Comparison of ENCODE assay signal across 29 cellular contexts in the genomic region with DNA sequence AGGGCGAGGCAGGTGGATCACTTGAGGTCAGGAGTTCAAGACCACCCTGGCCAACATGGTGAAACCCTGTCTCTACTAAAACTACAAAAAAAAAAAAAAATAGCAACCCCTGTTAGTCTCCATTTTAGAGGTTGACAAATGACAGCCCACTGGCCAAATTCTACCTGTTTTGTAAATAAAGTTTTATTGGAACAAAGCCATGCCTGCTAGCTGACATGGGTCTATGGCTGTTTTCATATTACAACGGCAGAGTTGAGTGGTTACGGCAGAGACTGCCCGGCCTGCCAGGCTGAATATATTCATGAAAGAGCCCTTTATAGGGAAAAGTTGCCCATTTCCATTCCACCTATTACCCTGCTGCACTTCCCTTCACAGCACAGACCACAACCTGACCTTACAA.
"Had no signal": no experiment of that assay in that cellular context is flagged by ENCODE, and none has a peak within 500 bp of the region (broad histone marks: within the 10 kb centered on the region; RNA-seq: fewer than 3 reads in every experiment).

No MANE protein-coding gene starts in this region.

- FAIRE-seq: urothelium cell line had no signal

- ATAC-seq: stimulated activated effector memory CD8-positive, alpha-beta T cell treated with anti-CD3 and anti-CD28 coated beads, Interleukin-12 subunit alpha, Interleukin-12 subunit beta, amount 100 ng/mL, for 72 hours; stimulated activated memory B cell treated with anti-CD40 and anti-IgM and Interleukin-4, amounts not matched to agents 10 μg/mL and 1 μg/mL and 100 μg/mL, for 72 hours; stimulated activated naive B cell treated with anti-CD40 and anti-IgM and Interleukin-4, amounts not matched to agents 10 μg/mL and 1 μg/mL and 100 μg/mL, for 72 hours; stimulated activated naive CD8-positive, alpha-beta T cell treated with anti-CD3 and anti-CD28 coated beads, Interleukin-15, amount 100 ng/mL, for 72 hours; stimulated activated naive CD8-positive, alpha-beta T cell treated with anti-CD3 and anti-CD28 coated beads, Interleukin-15, Interleukin-2, amounts not matched to agents 100 U/mL and 50 U/mL, for 24 hours; upper lobe of right lung had no signal

- H3K36me3 Mint-ChIP-seq: stimulated activated effector memory CD8-positive, alpha-beta T cell treated with anti-CD3 and anti-CD28 coated beads, Interleukin-12 subunit alpha, Interleukin-12 subunit beta, amount 100 ng/mL, for 72 hours had no signal

- H3K27ac ChIP-seq: stomach, suprapubic skin, testis, thoracic aorta, thyroid gland, tibial artery, tibial nerve, transverse colon, upper lobe of left lung, upper lobe of right lung, vagina had no signal

- H3K4me3 ChIP-seq: stomach, suprapubic skin, testis, thoracic aorta, thyroid gland, tibial artery, tibial nerve, transverse colon, upper lobe of left lung, upper lobe of right lung, uterus, vagina had no signal

- H3K9me3 Mint-ChIP-seq: stimulated activated effector memory CD8-positive, alpha-beta T cell treated with anti-CD3 and anti-CD28 coated beads, Interleukin-12 subunit alpha, Interleukin-12 subunit beta, amount 100 ng/mL, for 72 hours had no signal

- H3K4me1 ChIP-seq: suprapubic skin, testis, upper lobe of left lung, upper lobe of right lung, uterus had no signal

- H3K27ac Mint-ChIP-seq: stimulated activated effector memory CD8-positive, alpha-beta T cell treated with anti-CD3 and anti-CD28 coated beads, Interleukin-12 subunit alpha, Interleukin-12 subunit beta, amount 100 ng/mL, for 72 hours; stimulated activated memory B cell treated with anti-CD40 and anti-IgM and Interleukin-4, amounts not matched to agents 10 μg/mL and 1 μg/mL and 100 μg/mL, for 72 hours; stimulated activated naive B cell treated with anti-CD40 and anti-IgM and Interleukin-4, amounts not matched to agents 10 μg/mL and 1 μg/mL and 100 μg/mL, for 72 hours; stimulated activated naive CD8-positive, alpha-beta T cell treated with anti-CD3 and anti-CD28 coated beads, Interleukin-15, amount 100 ng/mL, for 72 hours; stimulated activated naive CD8-positive, alpha-beta T cell treated with anti-CD3 and anti-CD28 coated beads, Interleukin-15, Interleukin-2, amounts not matched to agents 100 ng/mL and 50 ng/mL, for 24 hours; type B pancreatic cell had no signal

- H3K27me3 ChIP-seq: stomach, suprapubic skin, testis, thyroid gland, tibial artery, tibial nerve, transverse colon, upper lobe of left lung, upper lobe of right lung, uterus, vagina had no signal

- H3K27me3 Mint-ChIP-seq: stimulated activated naive CD8-positive, alpha-beta T cell treated with anti-CD3 and anti-CD28 coated beads, Interleukin-15, Interleukin-2, amounts not matched to agents 100 ng/mL and 50 ng/mL, for 24 hours; type B pancreatic cell had no signal

- H3K4me1 Mint-ChIP-seq: stimulated activated effector memory CD8-positive, alpha-beta T cell treated with anti-CD3 and anti-CD28 coated beads, Interleukin-12 subunit alpha, Interleukin-12 subunit beta, amount 100 ng/mL, for 72 hours; stimulated activated memory B cell treated with anti-CD40 and anti-IgM and Interleukin-4, amounts not matched to agents 10 μg/mL and 1 μg/mL and 100 μg/mL, for 72 hours; stimulated activated naive CD8-positive, alpha-beta T cell treated with anti-CD3 and anti-CD28 coated beads, Interleukin-15, amount 100 ng/mL, for 72 hours had no signal

- H3K36me3 ChIP-seq: uterus had no signal

- DNase-seq: stimulated activated CD4-positive, alpha-beta T cell treated with anti-CD3 and anti-CD28 coated beads, Interleukin-2, amount 100 ng/mL, for 48 hours; stimulated activated CD4-positive, alpha-beta T cell treated with anti-CD3 and anti-CD28 coated beads, Interleukin-4, amount 100 ng/mL, for 1 hour; stimulated activated CD4-positive, alpha-beta T cell treated with anti-CD3 and anti-CD28 coated beads, Interleukin-4, amount 100 ng/mL, for 24 hours; stimulated activated CD4-positive, alpha-beta T cell treated with anti-CD3 and anti-CD28 coated beads, Interleukin-4, amount 100 ng/mL, for 4 hours; stimulated activated CD8-positive, alpha-beta memory T cell treated with anti-CD3 and anti-CD28 coated beads, Interleukin-4, amount 100 ng/mL, for 48 hours; stimulated activated naive B cell treated with anti-CD40 and anti-IgM and Interleukin-4, amounts not matched to agents 10 μg/mL and 1 μg/mL and 100 μg/mL, for 72 hours; stimulated activated naive CD4-positive, alpha-beta T cell; stimulated activated naive CD4-positive, alpha-beta T cell treated with Interleukin-2 at 50 U/mL for 16 hours; stimulated activated naive CD8-positive, alpha-beta T cell treated with anti-CD3 and anti-CD28 coated beads, Interleukin-15, amount 100 ng/mL, for 72 hours; stimulated activated naive CD8-positive, alpha-beta T cell treated with anti-CD3 and anti-CD28 coated beads, Interleukin-15, Interleukin-2, amounts not matched to agents 100 U/mL and 50 U/mL, for 24 hours; stomach; substantia nigra; testis; thyroid gland; tibial artery; transverse colon; trophoblast cell; upper lobe of left lung; upper lobe of right lung; uterus had no signal

- H3K4me3 Mint-ChIP-seq: stimulated activated effector memory CD8-positive, alpha-beta T cell treated with anti-CD3 and anti-CD28 coated beads, Interleukin-12 subunit alpha, Interleukin-12 subunit beta, amount 100 ng/mL, for 72 hours; stimulated activated memory B cell treated with anti-CD40 and anti-IgM and Interleukin-4, amounts not matched to agents 10 μg/mL and 1 μg/mL and 100 μg/mL, for 72 hours; stimulated activated naive B cell treated with anti-CD40 and anti-IgM and Interleukin-4, amounts not matched to agents 10 μg/mL and 1 μg/mL and 100 μg/mL, for 72 hours; stimulated activated naive CD8-positive, alpha-beta T cell treated with anti-CD3 and anti-CD28 coated beads, Interleukin-15, amount 100 ng/mL, for 72 hours; stimulated activated naive CD8-positive, alpha-beta T cell treated with anti-CD3 and anti-CD28 coated beads, Interleukin-15, Interleukin-2, amounts not matched to agents 100 ng/mL and 50 ng/mL, for 24 hours; type B pancreatic cell had no signal

- H3K9me3 ChIP-seq: stomach, suprapubic skin, testis, thoracic aorta, thyroid gland, tibial artery, tibial nerve, transverse colon, upper lobe of left lung, upper lobe of right lung, uterus, vagina had no signal
